In genomic region chr7:5528071-5528814, GRCh38 we compare ENCODE assay signal across 8 cellular contexts. TPM values are rescaled to one million over a fixed set of nuclear protein-coding genes. Genes with fewer than 3 reads are reported as not detected.
DNase-seq lines count a peak whose midpoint lies in the region; ATAC-seq and TF ChIP-seq lines count a peak whose summit lies in the region.

No MANE protein-coding gene starts in this region.

- peaks cover 44% of the 10 kb centered on the region for H3K79me2 ChIP-seq in ACC112 (ENCODE audit: control insufficient read depth, insufficient read depth, low read length, unreplicated experiment)
- H3K79me2 ChIP-seq in parathyroid adenoma = no peaks in the 10 kb centered on the region

- H3K27ac ChIP-seq in ACC112 (ENCODE audit: low read depth, low read length) (peak overlapping the region; percentile 98), parathyroid adenoma (peak overlapping the region; percentile 98)

- H3K27me3 ChIP-seq in ACC112 (ENCODE audit: insufficient read depth, low read length) (no peaks in the 10 kb centered on the region), parathyroid adenoma (ENCODE audit: control insufficient read depth, insufficient read depth, low read length) (no peaks in the 10 kb centered on the region)

- H3K4me2 ChIP-seq in parathyroid adenoma (ENCODE audit: low read length) = peak overlapping the region; percentile 82

- H2AFZ ChIP-seq in ACC112 (ENCODE audit: low read length, unreplicated experiment) = no peak overlapping the region
- H2AFZ ChIP-seq in parathyroid adenoma = no peak overlapping the region

- ATAC-seq in GM18907 (IDR thresholded peaks at IDR 0.05; ENCODE audit: unreplicated experiment) (no peak), sciatic nerve (no peak)

- no peak overlapping the region for H3K9ac ChIP-seq in parathyroid adenoma

- intact Hi-C loops in sciatic nerve (cut with DNase I) = no loop called here

- peak overlapping the region; percentile 96 for H3K4me3 ChIP-seq in ACC112 (ENCODE audit: low read depth, low read length)
- peak overlapping the region; percentile 89 for H3K4me3 ChIP-seq in Jurkat, Clone E6-1 (ENCODE audit: low read length)
- peak overlapping the region; percentile 91 for H3K4me3 ChIP-seq in parathyroid adenoma (ENCODE audit: low read depth, low read length)

- no peaks in the 10 kb centered on the region for H3K9me3 ChIP-seq in parathyroid adenoma (ENCODE audit: control insufficient read depth, low read length)

- H3K4me1 ChIP-seq in ACC112 (ENCODE audit: control insufficient read depth, insufficient read depth, low read length, unreplicated experiment) (peaks cover 7% of the 10 kb centered on the region), parathyroid adenoma (peaks cover 5% of the 10 kb centered on the region)

- TF ChIP-seq CTCF in parathyroid adenoma (IDR thresholded peaks at IDR 0.05) = no peak

- DNase-seq in Jurkat, Clone E6-1 (ENCODE audit: low read depth, low spot score) = no peak
- DNase-seq in activated T-cell treated with anti-CD3 and anti-CD28 coated beads, Interleukin-2, amount 50 U/mL, for 48 hours = peak; percentile 51 to 56
- DNase-seq in foreskin melanocyte = peak; percentile 31
- DNase-seq in SHP77 treated with DMSO at 0.1 percent for 48 hours (lab: John Stamatoyannopoulos, UW) = no peak
- DNase-seq in sciatic nerve (ENCODE audit: low spot score) = no peak

- H3K36me3 ChIP-seq in ACC112 (ENCODE audit: insufficient read depth, low read length) (peaks cover 52% of the 10 kb centered on the region), parathyroid adenoma (ENCODE audit: control insufficient read depth, insufficient read depth, low read length) (no peaks in the 10 kb centered on the region)

RNA-seq across cellular contexts. Expression of gene ACTB, which starts 2.2 kb away (rescaled TPM):
- 12,249 TPM for polyA plus RNA-seq in Jurkat, Clone E6-1 (2012; ENCODE audit: insufficient read depth, insufficient read length)
- 3,456 TPM for total RNA-seq in sciatic nerve

RNA-seq across cellular contexts. Expression of gene FBXL18, which starts 14.6 kb away (rescaled TPM):
- polyA plus RNA-seq in Jurkat, Clone E6-1 (2012; ENCODE audit: insufficient read depth, insufficient read length) = 4.5 TPM
- total RNA-seq in sciatic nerve = 9.9 TPM

Comparison
In these comparisons a context has a peak if more than half of its experiments do, and no peak if none do; other contexts are left out.
1. DNase-seq: peak in activated T-cell treated with anti-CD3 and anti-CD28 coated beads, Interleukin-2, amount 50 U/mL, for 48 hours (2 of 2) and foreskin melanocyte (single experiment); none in Jurkat, Clone E6-1 (single experiment), SHP77 treated with DMSO at 0.1 percent for 48 hours (single experiment) and sciatic nerve (single experiment).
2. Peak in every context shown above with its lines, with median percentiles within 50 percentile points of each other: H3K4me3 ChIP-seq.